In genomic region chr3:149085828-149086231, GRCh38 we compare ENCODE assay signal across 8 cellular contexts. TPM values are rescaled to one million over a fixed set of nuclear protein-coding genes. Genes with fewer than 3 reads are reported as not detected.
DNase-seq lines count a peak whose midpoint lies in the region; ATAC-seq and TF ChIP-seq lines count a peak whose summit lies in the region.

No MANE protein-coding gene starts in this region.

- no peaks in the 10 kb centered on the region for H3K4me1 ChIP-seq in neural progenitor cell

- no peaks in the 10 kb centered on the region for H3K36me3 ChIP-seq in neural progenitor cell

- peaks cover 27% of the 10 kb centered on the region for H3K36me3 Mint-ChIP-seq in WTC11
- peaks cover 32% of the 10 kb centered on the region for H3K36me3 Mint-ChIP-seq in neural progenitor cell

- H3K27ac Mint-ChIP-seq in WTC11 (peak overlapping the region; percentile 92), neural progenitor cell (peak overlapping the region; percentile 81)

- H3K79me2 ChIP-seq in neural progenitor cell (ENCODE audit: low read depth): peaks cover 35% of the 10 kb centered on the region

- peaks cover 21% of the 10 kb centered on the region for H3F3A ChIP-seq in neural progenitor cell (ENCODE audit: low read depth)

- POLR2A ChIA-PET in WTC11 (lab: Charles Lee): interaction anchor here (0.6 kb wide), 1 partner anchor 18 kb away, joined by 3 read pairs; no protein-coding TSS in a partner anchor

- peak overlapping the region; percentile 76 for H3K4me3 ChIP-seq in fibroblast of villous mesenchyme (ENCODE audit: low read depth, low read length)
- H3K4me3 ChIP-seq in neural progenitor cell: peak overlapping the region; percentile 61

- H3K27me3 ChIP-seq in neural progenitor cell: no peaks in the 10 kb centered on the region

- peak overlapping the region; percentile 40 for H3K27ac ChIP-seq in neural progenitor cell

- no peaks in the 10 kb centered on the region for H3K9me3 ChIP-seq in neural progenitor cell (ENCODE audit: low read depth)

- peaks cover 19% of the 10 kb centered on the region for H3K4me1 Mint-ChIP-seq in WTC11
- peaks cover 21% of the 10 kb centered on the region for H3K4me1 Mint-ChIP-seq in neural progenitor cell

- peaks cover 6% of the 10 kb centered on the region for H4K20me1 ChIP-seq in neural progenitor cell (ENCODE audit: low read depth)

- DNase-seq in activated CD8-positive, alpha-beta memory T cell treated with anti-CD3 and anti-CD28 coated beads, Interleukin-2, amount 50 U/mL, for 24 hours (ENCODE audit: extremely low read depth): peak; percentile 0
- DNase-seq in activated CD8-positive, alpha-beta memory T cell treated with anti-CD3 and anti-CD28 coated beads, Interleukin-2, amount 50 U/mL, for 48 hours: no peak
- DNase-seq in KBM-7: peak; percentile 66
- DNase-seq in WTC11 (ENCODE audit: low spot score): no peak
- DNase-seq in fibroblast of villous mesenchyme (ENCODE audit: low read depth): peak; percentile 50
- DNase-seq in neural progenitor cell (ENCODE audit: low spot score): peak; percentile 84
- no peak for DNase-seq in HT-29 (ENCODE audit: low spot score)

- no peak overlapping the region for H3K9ac ChIP-seq in neural progenitor cell

- H3K9me3 Mint-ChIP-seq in WTC11 (peaks cover 4% of the 10 kb centered on the region), neural progenitor cell (peaks cover 18% of the 10 kb centered on the region)

- ATAC-seq in GM21723 (IDR thresholded peaks at IDR 0.05; ENCODE audit: unreplicated experiment): peak; percentile 43
- peak; percentile 27 for ATAC-seq in WTC11

- CTCF ChIA-PET in WTC11 (lab: Charles Lee): interaction anchor here (1.4 to 2.1 kb wide), 3 partner anchors 34 to 130 kb away, joined by 4 to 8 read pairs (median 5); no protein-coding TSS in a partner anchor

- TF ChIP-seq CTCF in WTC11 (IDR thresholded peaks at IDR 0.05) (no peak), fibroblast of villous mesenchyme (IDR thresholded peaks at IDR 0.05; ENCODE audit: insufficient read depth, low read depth, low read length) (no peak), neural progenitor cell (IDR thresholded peaks at IDR 0.05) (no peak)

- H3K27me3 Mint-ChIP-seq in WTC11 (ENCODE audit: low read depth) (peaks cover 31% of the 10 kb centered on the region), neural progenitor cell (ENCODE audit: insufficient read depth, low read depth) (peaks cover 12% of the 10 kb centered on the region)

- in situ Hi-C loops in KBM-7 (cut with MboI; ENCODE audit: low pct_unique_long_range_greater_than_20kb, low sequenced_read_pairs): no loop called here

- H3K4me3 Mint-ChIP-seq in WTC11: peak overlapping the region; percentile 90
- peak overlapping the region; percentile 92 for H3K4me3 Mint-ChIP-seq in neural progenitor cell

- H2AFZ ChIP-seq in neural progenitor cell (replicated peaks): peak overlapping the region; percentile 66

- H3K4me2 ChIP-seq in neural progenitor cell: peak overlapping the region; percentile 79

TF ChIP-seq in WTC11, 78 proteins besides CTCF, POLR2A, EP300 and RAD21:
- TF ChIP-seq GABPB1 (CRISPR knock-in tag; IDR thresholded peaks at IDR 0.05) (no peak), MYBL2 (CRISPR knock-in tag; IDR thresholded peaks at IDR 0.05) (no peak)

RNA-seq across cellular contexts. Expression of gene HLTF, which starts 0.5 kb away (rescaled TPM):
- total RNA-seq in WTC11 (2021): 62.4 to 84.0 TPM (median 73.8 TPM) in 3 replicates
- 35.8 and 56.6 TPM in 2 replicates for total RNA-seq in fibroblast of villous mesenchyme
- 39.5 and 76.1 TPM in 2 replicates for total RNA-seq in neural progenitor cell (ENCODE audit: low replicate concordance)
- total RNA-seq in HT-29 (2014; rRNA removed; shearing (Covaris generic)): not detected in 2 replicates

RNA-seq across cellular contexts. Expression of gene HPS3, which starts 43.6 kb away (rescaled TPM):
- total RNA-seq in WTC11 (2021) (51.3 to 59.6 TPM (median 58.7 TPM) in 3 replicates), fibroblast of villous mesenchyme (30.7 and 31.9 TPM in 2 replicates), neural progenitor cell (ENCODE audit: low replicate concordance) (24.4 and 32.3 TPM in 2 replicates)
- total RNA-seq in HT-29 (2014; rRNA removed; shearing (Covaris generic)): 12.7 and 14.1 TPM in 2 replicates

Comparison
In these comparisons a context has a peak if more than half of its experiments do, and no peak if none do; other contexts are left out.
1. DNase-seq: peak in activated CD8-positive, alpha-beta memory T cell treated with anti-CD3 and anti-CD28 coated beads, Interleukin-2, amount 50 U/mL, for 24 hours (single experiment), KBM-7 (single experiment), fibroblast of villous mesenchyme (single experiment) and neural progenitor cell (single experiment); none in activated CD8-positive, alpha-beta memory T cell treated with anti-CD3 and anti-CD28 coated beads, Interleukin-2, amount 50 U/mL, for 48 hours (single experiment), WTC11 (single experiment) and HT-29 (single experiment).
2. RNA of gene HLTF, which starts 0.5 kb away (total RNA-seq): 39.5 to 76.1 TPM in neural progenitor cell, 62.4 to 84.0 TPM in WTC11 and 35.8 to 56.6 TPM in fibroblast of villous mesenchyme; not detected in HT-29; every median in the first group is over 10 times any median in the second.